ENCODE assay signal across 1 cellular context in the genomic region with DNA sequence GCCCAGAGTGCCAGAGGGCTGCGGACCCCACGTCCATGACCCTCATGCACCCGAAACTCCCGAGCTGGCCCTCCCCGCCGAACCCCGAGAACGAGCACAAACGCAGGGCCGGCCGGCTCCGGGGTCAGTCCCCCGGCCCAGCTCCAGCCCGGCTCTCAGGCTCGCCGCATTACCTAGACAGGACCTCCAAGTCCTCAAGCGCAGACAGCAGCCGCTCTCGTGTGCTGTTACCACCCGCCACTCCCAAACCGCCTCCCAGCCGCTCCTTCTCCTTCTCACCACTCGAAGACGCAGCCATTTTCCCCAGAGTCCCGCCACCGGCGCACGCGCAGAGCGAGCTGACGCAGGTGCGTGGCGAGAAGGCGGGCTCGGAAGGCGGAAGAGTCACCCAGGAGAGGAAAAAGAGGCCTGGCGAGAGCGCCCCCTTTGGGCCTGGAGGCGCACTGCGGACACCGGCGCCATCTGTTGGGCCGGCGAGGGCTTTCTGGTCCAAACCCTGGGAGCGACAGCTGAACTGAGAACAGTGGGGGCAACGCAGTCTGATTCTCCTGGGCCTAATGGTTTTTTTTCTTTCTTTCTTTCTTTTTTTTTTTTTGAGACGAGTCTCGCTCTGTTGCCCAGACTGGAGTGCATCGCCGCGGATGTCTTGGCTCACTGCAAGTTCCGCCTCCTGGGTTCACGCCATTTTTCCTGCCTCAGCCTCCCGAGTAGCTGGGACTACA.
A peak's percentile ranks its signal among the peaks of the same experiment; 100 is the strongest.
TF ChIP-seq lines count a peak whose summit lies in the region.

A gene with protein sequence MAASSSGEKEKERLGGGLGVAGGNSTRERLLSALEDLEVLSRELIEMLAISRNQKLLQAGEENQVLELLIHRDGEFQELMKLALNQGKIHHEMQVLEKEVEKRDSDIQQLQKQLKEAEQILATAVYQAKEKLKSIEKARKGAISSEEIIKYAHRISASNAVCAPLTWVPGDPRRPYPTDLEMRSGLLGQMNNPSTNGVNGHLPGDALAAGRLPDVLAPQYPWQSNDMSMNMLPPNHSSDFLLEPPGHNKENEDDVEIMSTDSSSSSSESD (minus strand): TSS at position 324 of the 722 bp plus-strand sequence. CDS start 26 bp downstream, at position 298.

TF ChIP-seq in WTC11, 78 proteins besides CTCF, POLR2A, EP300 and RAD21 (continued from another document):
- TF ChIP-seq, protein P1, sequence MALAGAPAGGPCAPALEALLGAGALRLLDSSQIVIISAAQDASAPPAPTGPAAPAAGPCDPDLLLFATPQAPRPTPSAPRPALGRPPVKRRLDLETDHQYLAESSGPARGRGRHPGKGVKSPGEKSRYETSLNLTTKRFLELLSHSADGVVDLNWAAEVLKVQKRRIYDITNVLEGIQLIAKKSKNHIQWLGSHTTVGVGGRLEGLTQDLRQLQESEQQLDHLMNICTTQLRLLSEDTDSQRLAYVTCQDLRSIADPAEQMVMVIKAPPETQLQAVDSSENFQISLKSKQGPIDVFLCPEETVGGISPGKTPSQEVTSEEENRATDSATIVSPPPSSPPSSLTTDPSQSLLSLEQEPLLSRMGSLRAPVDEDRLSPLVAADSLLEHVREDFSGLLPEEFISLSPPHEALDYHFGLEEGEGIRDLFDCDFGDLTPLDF (CRISPR knock-in tag; IDR thresholded peaks at IDR 0.05) = no peak
- TF ChIP-seq, protein P2, sequence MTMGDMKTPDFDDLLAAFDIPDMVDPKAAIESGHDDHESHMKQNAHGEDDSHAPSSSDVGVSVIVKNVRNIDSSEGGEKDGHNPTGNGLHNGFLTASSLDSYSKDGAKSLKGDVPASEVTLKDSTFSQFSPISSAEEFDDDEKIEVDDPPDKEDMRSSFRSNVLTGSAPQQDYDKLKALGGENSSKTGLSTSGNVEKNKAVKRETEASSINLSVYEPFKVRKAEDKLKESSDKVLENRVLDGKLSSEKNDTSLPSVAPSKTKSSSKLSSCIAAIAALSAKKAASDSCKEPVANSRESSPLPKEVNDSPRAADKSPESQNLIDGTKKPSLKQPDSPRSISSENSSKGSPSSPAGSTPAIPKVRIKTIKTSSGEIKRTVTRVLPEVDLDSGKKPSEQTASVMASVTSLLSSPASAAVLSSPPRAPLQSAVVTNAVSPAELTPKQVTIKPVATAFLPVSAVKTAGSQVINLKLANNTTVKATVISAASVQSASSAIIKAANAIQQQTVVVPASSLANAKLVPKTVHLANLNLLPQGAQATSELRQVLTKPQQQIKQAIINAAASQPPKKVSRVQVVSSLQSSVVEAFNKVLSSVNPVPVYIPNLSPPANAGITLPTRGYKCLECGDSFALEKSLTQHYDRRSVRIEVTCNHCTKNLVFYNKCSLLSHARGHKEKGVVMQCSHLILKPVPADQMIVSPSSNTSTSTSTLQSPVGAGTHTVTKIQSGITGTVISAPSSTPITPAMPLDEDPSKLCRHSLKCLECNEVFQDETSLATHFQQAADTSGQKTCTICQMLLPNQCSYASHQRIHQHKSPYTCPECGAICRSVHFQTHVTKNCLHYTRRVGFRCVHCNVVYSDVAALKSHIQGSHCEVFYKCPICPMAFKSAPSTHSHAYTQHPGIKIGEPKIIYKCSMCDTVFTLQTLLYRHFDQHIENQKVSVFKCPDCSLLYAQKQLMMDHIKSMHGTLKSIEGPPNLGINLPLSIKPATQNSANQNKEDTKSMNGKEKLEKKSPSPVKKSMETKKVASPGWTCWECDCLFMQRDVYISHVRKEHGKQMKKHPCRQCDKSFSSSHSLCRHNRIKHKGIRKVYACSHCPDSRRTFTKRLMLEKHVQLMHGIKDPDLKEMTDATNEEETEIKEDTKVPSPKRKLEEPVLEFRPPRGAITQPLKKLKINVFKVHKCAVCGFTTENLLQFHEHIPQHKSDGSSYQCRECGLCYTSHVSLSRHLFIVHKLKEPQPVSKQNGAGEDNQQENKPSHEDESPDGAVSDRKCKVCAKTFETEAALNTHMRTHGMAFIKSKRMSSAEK (CRISPR knock-in tag; IDR thresholded peaks at IDR 0.05; ENCODE audit: borderline replicate concordance) = no peak
- TF ChIP-seq, protein P3, sequence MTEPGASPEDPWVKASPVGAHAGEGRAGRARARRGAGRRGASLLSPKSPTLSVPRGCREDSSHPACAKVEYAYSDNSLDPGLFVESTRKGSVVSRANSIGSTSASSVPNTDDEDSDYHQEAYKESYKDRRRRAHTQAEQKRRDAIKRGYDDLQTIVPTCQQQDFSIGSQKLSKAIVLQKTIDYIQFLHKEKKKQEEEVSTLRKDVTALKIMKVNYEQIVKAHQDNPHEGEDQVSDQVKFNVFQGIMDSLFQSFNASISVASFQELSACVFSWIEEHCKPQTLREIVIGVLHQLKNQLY (CRISPR knock-in tag; IDR thresholded peaks at IDR 0.05) = 0 out of 2 replicates have a peak, but pooled peaks have one; percentile 20
- TF ChIP-seq HMGA2 (CRISPR knock-in tag; IDR thresholded peaks at IDR 0.05) (0 out of 2 replicates have a peak, but pooled peaks have one; percentile 5), SP1 (CRISPR knock-in tag; conservative IDR thresholded peaks at IDR 0.05) (peak; percentile 77; the same call in 1 of the 2 replicates)
- TF ChIP-seq, protein P4, sequence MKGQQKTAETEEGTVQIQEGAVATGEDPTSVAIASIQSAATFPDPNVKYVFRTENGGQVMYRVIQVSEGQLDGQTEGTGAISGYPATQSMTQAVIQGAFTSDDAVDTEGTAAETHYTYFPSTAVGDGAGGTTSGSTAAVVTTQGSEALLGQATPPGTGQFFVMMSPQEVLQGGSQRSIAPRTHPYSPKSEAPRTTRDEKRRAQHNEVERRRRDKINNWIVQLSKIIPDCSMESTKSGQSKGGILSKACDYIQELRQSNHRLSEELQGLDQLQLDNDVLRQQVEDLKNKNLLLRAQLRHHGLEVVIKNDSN (CRISPR knock-in tag; IDR thresholded peaks at IDR 0.05) = no peak
- TF ChIP-seq, protein P5, sequence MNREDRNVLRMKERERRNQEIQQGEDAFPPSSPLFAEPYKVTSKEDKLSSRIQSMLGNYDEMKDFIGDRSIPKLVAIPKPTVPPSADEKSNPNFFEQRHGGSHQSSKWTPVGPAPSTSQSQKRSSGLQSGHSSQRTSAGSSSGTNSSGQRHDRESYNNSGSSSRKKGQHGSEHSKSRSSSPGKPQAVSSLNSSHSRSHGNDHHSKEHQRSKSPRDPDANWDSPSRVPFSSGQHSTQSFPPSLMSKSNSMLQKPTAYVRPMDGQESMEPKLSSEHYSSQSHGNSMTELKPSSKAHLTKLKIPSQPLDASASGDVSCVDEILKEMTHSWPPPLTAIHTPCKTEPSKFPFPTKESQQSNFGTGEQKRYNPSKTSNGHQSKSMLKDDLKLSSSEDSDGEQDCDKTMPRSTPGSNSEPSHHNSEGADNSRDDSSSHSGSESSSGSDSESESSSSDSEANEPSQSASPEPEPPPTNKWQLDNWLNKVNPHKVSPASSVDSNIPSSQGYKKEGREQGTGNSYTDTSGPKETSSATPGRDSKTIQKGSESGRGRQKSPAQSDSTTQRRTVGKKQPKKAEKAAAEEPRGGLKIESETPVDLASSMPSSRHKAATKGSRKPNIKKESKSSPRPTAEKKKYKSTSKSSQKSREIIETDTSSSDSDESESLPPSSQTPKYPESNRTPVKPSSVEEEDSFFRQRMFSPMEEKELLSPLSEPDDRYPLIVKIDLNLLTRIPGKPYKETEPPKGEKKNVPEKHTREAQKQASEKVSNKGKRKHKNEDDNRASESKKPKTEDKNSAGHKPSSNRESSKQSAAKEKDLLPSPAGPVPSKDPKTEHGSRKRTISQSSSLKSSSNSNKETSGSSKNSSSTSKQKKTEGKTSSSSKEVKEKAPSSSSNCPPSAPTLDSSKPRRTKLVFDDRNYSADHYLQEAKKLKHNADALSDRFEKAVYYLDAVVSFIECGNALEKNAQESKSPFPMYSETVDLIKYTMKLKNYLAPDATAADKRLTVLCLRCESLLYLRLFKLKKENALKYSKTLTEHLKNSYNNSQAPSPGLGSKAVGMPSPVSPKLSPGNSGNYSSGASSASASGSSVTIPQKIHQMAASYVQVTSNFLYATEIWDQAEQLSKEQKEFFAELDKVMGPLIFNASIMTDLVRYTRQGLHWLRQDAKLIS (CRISPR knock-in tag; IDR thresholded peaks at IDR 0.05; ENCODE audit: borderline replicate concordance) = no peak
- TF ChIP-seq, protein P6, sequence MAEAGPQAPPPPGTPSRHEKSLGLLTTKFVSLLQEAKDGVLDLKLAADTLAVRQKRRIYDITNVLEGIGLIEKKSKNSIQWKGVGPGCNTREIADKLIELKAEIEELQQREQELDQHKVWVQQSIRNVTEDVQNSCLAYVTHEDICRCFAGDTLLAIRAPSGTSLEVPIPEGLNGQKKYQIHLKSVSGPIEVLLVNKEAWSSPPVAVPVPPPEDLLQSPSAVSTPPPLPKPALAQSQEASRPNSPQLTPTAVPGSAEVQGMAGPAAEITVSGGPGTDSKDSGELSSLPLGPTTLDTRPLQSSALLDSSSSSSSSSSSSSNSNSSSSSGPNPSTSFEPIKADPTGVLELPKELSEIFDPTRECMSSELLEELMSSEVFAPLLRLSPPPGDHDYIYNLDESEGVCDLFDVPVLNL (CRISPR knock-in tag; IDR thresholded peaks at IDR 0.05; ENCODE audit: borderline replicate concordance, low read depth) = peak; percentile 58; the same call in 1 of the 2 replicates
